9 cellular contexts compared by ENCODE assay signal in genomic region chr1:145992958-145993617, GRCh38. TPM values are rescaled to one million over a fixed set of nuclear protein-coding genes. Genes with fewer than 3 reads are reported as not detected.
DNase-seq lines count a peak whose midpoint lies in the region; ATAC-seq and TF ChIP-seq lines count a peak whose summit lies in the region.
"Had no signal": no experiment of that assay in that cellular context is flagged by ENCODE, and none has a peak within 500 bp of the region (broad histone marks: within the 10 kb centered on the region; RNA-seq: fewer than 3 reads in every experiment).

No MANE protein-coding gene starts in this region.

- peak overlapping the region; percentile 91 for H3K4me3 Mint-ChIP-seq in activated naive CD4-positive, alpha-beta T cell treated with anti-CD3 and anti-CD28 coated beads, Interleukin-2, amount 50 U/mL, for 24 hours
- peak overlapping the region; percentile 94 for H3K4me3 Mint-ChIP-seq in central memory CD8-positive, alpha-beta T cell
- H3K4me3 Mint-ChIP-seq in chondrocyte (ENCODE audit: unreplicated experiment): no peak overlapping the region

- H3K4me3 ChIP-seq in muscle layer of duodenum (ENCODE audit: low read depth in 1 of 2, low read length in 2 of 2) (peak overlapping the region; percentile 99 to 100), upper lobe of right lung (peak overlapping the region; percentile 92)

- no peaks in the 10 kb centered on the region for H3K9me3 ChIP-seq in muscle layer of duodenum (ENCODE audit: control insufficient read depth in 1 of 2, low read length in 2 of 2)
- no peaks in the 10 kb centered on the region for H3K9me3 ChIP-seq in upper lobe of right lung

- intact Hi-C loops in upper lobe of right lung (cut with DNase I): no loop called here

- no peak for TF ChIP-seq CTCF in upper lobe of right lung (IDR thresholded peaks at IDR 0.05)
- no peak for TF ChIP-seq CTCF in chondrocyte (IDR thresholded peaks at IDR 0.05)

- H3K27me3 ChIP-seq in muscle layer of duodenum (ENCODE audit: low read depth, low read length): no peaks in the 10 kb centered on the region
- no peaks in the 10 kb centered on the region for H3K27me3 ChIP-seq in upper lobe of right lung

- no peaks in the 10 kb centered on the region for H3K9me3 Mint-ChIP-seq in activated naive CD4-positive, alpha-beta T cell treated with anti-CD3 and anti-CD28 coated beads, Interleukin-2, amount 50 U/mL, for 24 hours
- no peaks in the 10 kb centered on the region for H3K9me3 Mint-ChIP-seq in central memory CD8-positive, alpha-beta T cell
- no peaks in the 10 kb centered on the region for H3K9me3 Mint-ChIP-seq in chondrocyte (ENCODE audit: low read depth)

- H3K27ac Mint-ChIP-seq in activated naive CD4-positive, alpha-beta T cell treated with anti-CD3 and anti-CD28 coated beads, Interleukin-2, amount 50 U/mL, for 24 hours: peak overlapping the region; percentile 99
- peak overlapping the region; percentile 59 for H3K27ac Mint-ChIP-seq in central memory CD8-positive, alpha-beta T cell (ENCODE audit: low read depth)
- H3K27ac Mint-ChIP-seq in chondrocyte (ENCODE audit: unreplicated experiment): no peak overlapping the region

- ATAC-seq in central memory CD8-positive, alpha-beta T cell (replicated peaks; ENCODE audit: extremely low read depth, poor library complexity, severe bottlenecking): no peak
- ATAC-seq in upper lobe of right lung: no peak
- no peak for ATAC-seq in GM21786 (IDR thresholded peaks at IDR 0.05; ENCODE audit: unreplicated experiment)

- peaks cover 30% of the 10 kb centered on the region in 2 donors for H3K36me3 ChIP-seq in muscle layer of duodenum (ENCODE audit: control insufficient read depth in 1 of 2, insufficient read depth in 2 of 2, low read length in 2 of 2)
- peaks cover 36% of the 10 kb centered on the region for H3K36me3 ChIP-seq in upper lobe of right lung

- peaks cover 28% of the 10 kb centered on the region for H3K36me3 Mint-ChIP-seq in activated naive CD4-positive, alpha-beta T cell treated with anti-CD3 and anti-CD28 coated beads, Interleukin-2, amount 50 U/mL, for 24 hours
- peaks cover 56% of the 10 kb centered on the region for H3K36me3 Mint-ChIP-seq in central memory CD8-positive, alpha-beta T cell (ENCODE audit: insufficient read depth)
- H3K36me3 Mint-ChIP-seq in chondrocyte (ENCODE audit: low read depth): peaks cover 14% of the 10 kb centered on the region

- H3K4me1 Mint-ChIP-seq in activated naive CD4-positive, alpha-beta T cell treated with anti-CD3 and anti-CD28 coated beads, Interleukin-2, amount 50 U/mL, for 24 hours: peaks cover 60% of the 10 kb centered on the region
- peaks cover 68% of the 10 kb centered on the region for H3K4me1 Mint-ChIP-seq in central memory CD8-positive, alpha-beta T cell
- H3K4me1 Mint-ChIP-seq in chondrocyte (ENCODE audit: low read depth): peaks cover 47% of the 10 kb centered on the region

- no peak for DNase-seq in activated naive CD4-positive, alpha-beta T cell (lab: John Stamatoyannopoulos, UW)
- DNase-seq in central memory CD8-positive, alpha-beta T cell (ENCODE audit: low spot score in 2 of 2): no peak
- DNase-seq in upper lobe of right lung (no peak), chondrocyte (ENCODE audit: low spot score) (no peak), amygdala (lab: John Stamatoyannopoulos, UW) (no peak)
- DNase-seq: COR-L47 had no signal

- peaks cover 11 to 12% of the 10 kb centered on the region in 2 donors for H3K4me1 ChIP-seq in muscle layer of duodenum (ENCODE audit: control insufficient read depth in 1 of 2, insufficient read depth in 2 of 2, low read length in 2 of 2)
- H3K4me1 ChIP-seq in upper lobe of right lung: peaks cover 33% of the 10 kb centered on the region

- H3K27ac ChIP-seq in muscle layer of duodenum (ENCODE audit: low read length): peak overlapping the region; percentile 99
- peak overlapping the region; percentile 99 for H3K27ac ChIP-seq in upper lobe of right lung

- no peaks in the 10 kb centered on the region for H3K27me3 Mint-ChIP-seq in activated naive CD4-positive, alpha-beta T cell treated with anti-CD3 and anti-CD28 coated beads, Interleukin-2, amount 50 U/mL, for 24 hours
- no peaks in the 10 kb centered on the region for H3K27me3 Mint-ChIP-seq in central memory CD8-positive, alpha-beta T cell
- no peaks in the 10 kb centered on the region for H3K27me3 Mint-ChIP-seq in chondrocyte (ENCODE audit: low read depth)

RNA-seq across cellular contexts. Expression of gene TXNIP, which starts 3.3 kb away (rescaled TPM):
- total RNA-seq in upper lobe of right lung: 945 TPM
- 3.8 to 55.5 TPM (median 4.0 TPM) in 3 replicates for total RNA-seq in chondrocyte

RNA-seq across cellular contexts. Expression of gene HJV, which starts 28.4 kb away (rescaled TPM):
- total RNA-seq in upper lobe of right lung (not detected), chondrocyte (not detected in 3 replicates)

RNA-seq across cellular contexts. Expression of gene POLR3GL, which starts 28.6 kb away (rescaled TPM):
- total RNA-seq in upper lobe of right lung: 21.4 TPM
- total RNA-seq in chondrocyte: 13.3 to 20.7 TPM (median 13.9 TPM) in 3 replicates

RNA-seq across cellular contexts. Expression of gene ANKRD34A, which starts 28.7 kb away (rescaled TPM):
- total RNA-seq in upper lobe of right lung (0.69 TPM), chondrocyte (1.2 to 3.1 TPM (median 2.0 TPM) in 3 replicates)

RNA-seq across cellular contexts. Expression of gene LIX1L, which starts 35.3 kb away (rescaled TPM):
- 32.8 TPM for total RNA-seq in upper lobe of right lung
- 50.3 to 57.1 TPM (median 53.0 TPM) in 3 replicates for total RNA-seq in chondrocyte

Comparison
In these comparisons a context has a peak if more than half of its experiments do, and no peak if none do; other contexts are left out.
1. RNA of gene TXNIP, which starts 3.3 kb away (total RNA-seq): 945 TPM in upper lobe of right lung (single experiment); 3.8 to 55.5 TPM in chondrocyte; every median in the first group is over 10 times any median in the second.